Comparison of ENCODE assay signal across 1 cellular context in the genomic region with DNA sequence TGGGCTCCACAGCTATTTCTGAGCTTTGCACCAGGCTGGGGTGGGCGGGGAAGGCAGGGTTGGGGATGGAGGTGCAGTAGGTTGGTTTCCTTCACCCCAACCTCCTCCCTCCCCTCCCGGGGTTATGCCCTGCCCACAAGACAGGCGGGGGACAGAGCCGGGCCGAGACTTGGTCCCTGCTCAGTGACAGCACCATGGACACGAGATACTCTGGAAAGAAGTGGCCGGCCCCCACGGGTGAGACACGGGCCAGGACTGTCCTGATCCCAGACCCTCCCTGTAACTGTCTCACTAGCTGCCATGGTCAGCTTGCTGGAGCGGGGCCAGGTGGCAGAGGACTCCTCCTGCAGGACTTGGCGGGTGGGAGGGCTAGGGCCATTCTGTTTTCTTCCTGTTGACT.
TF ChIP-seq lines count a peak whose summit lies in the region.

No MANE protein-coding gene starts in this region.

TF ChIP-seq in HepG2, 621 proteins besides CTCF, POLR2A, EP300 and RAD21:
- TF ChIP-seq AKNA (CRISPR knock-in tag; IDR thresholded peaks at IDR 0.05; ENCODE audit: borderline replicate concordance), result no peak
- TF ChIP-seq FOSL2 (CRISPR knock-in tag; IDR thresholded peaks at IDR 0.05), result no peak
- TF ChIP-seq ATF3 (CRISPR knock-in tag; IDR thresholded peaks at IDR 0.05), result no peak
- no peak for TF ChIP-seq RFXANK (CRISPR knock-in tag; IDR thresholded peaks at IDR 0.05)
- no peak for TF ChIP-seq EED (CRISPR knock-in tag; IDR thresholded peaks at IDR 0.05)
- no peak for TF ChIP-seq DZIP1 (CRISPR knock-in tag; IDR thresholded peaks at IDR 0.05)
- TF ChIP-seq, protein P1, sequence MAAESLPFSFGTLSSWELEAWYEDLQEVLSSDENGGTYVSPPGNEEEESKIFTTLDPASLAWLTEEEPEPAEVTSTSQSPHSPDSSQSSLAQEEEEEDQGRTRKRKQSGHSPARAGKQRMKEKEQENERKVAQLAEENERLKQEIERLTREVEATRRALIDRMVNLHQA (CRISPR knock-in tag; IDR thresholded peaks at IDR 0.05), result no peak
- TF ChIP-seq, protein P2, sequence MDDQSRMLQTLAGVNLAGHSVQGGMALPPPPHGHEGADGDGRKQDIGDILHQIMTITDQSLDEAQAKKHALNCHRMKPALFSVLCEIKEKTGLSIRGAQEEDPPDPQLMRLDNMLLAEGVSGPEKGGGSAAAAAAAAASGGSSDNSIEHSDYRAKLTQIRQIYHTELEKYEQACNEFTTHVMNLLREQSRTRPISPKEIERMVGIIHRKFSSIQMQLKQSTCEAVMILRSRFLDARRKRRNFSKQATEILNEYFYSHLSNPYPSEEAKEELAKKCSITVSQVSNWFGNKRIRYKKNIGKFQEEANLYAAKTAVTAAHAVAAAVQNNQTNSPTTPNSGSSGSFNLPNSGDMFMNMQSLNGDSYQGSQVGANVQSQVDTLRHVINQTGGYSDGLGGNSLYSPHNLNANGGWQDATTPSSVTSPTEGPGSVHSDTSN (CRISPR knock-in tag; IDR thresholded peaks at IDR 0.05; ENCODE audit: borderline replicate concordance), result no peak
- TF ChIP-seq GABPA (IDR thresholded peaks at IDR 0.05; ENCODE audit: low read depth, low read length), result no peak
- TF ChIP-seq GABPA (CRISPR knock-in tag; IDR thresholded peaks at IDR 0.05; ENCODE audit: low read depth), result no peak
